Comparison of ENCODE assay signal across 8 cellular contexts in the genomic region with DNA sequence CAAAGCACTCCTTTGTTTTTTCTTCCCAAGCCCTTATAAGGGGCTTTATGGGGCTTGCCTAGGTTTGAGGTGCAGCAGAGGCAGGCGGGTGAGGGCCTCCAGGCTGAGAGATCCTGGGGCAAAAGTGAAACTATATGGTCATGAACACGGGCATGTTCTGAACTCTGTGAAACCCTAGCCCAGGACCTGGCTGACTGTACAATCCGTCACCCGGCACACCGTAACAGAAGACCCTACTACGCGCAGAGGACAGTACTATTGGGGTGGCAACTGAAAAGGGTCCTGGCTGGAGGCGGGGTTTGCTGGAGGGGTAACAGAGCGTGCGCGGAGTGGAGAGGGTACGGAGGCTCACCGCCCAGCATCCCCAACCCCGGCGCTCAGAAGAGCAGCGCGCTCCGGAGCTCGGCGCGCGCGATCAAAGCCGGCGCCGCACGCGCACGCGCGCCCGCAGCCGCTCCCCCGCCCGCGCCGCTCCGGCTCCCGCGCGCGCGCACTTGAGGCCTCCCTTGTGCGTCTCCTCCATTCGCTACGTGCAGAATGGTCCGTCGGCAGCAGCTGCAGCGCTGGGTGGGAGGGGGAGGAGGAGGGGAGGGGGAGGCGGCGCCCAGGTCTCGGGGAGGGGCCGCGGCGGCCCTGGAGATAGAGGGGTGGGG. TPM values are rescaled to one million over a fixed set of nuclear protein-coding genes. Genes with fewer than 3 reads are reported as not detected.
DNase-seq lines count a peak whose midpoint lies in the region; ATAC-seq and TF ChIP-seq lines count a peak whose summit lies in the region.

No MANE protein-coding gene starts in this region.

- peak; percentile 48 to 76 (median 68) for DNase-seq in CD4-positive, CD25-positive, alpha-beta regulatory T cell
- peak; percentile 51 for DNase-seq in activated T-cell treated with anti-CD3 and anti-CD28 coated beads for 4 hours
- DNase-seq in fibroblast of peridontal ligament (ENCODE audit: extremely low read depth), result peak; percentile 73
- peak; percentile 85 for DNase-seq in neuronal stem cell (ENCODE audit: low spot score)
- no peak for DNase-seq in SKM-1 (lab: John Stamatoyannopoulos, UW; ENCODE audit: unreplicated experiment)

- H3K18ac ChIP-seq in neuronal stem cell (ENCODE audit: low read length), result peak overlapping the region; percentile 91

- no peaks in the 10 kb centered on the region for H3K36me3 Mint-ChIP-seq in CD4-positive, CD25-positive, alpha-beta regulatory T cell

- no peak overlapping the region for H3K14ac ChIP-seq in neuronal stem cell (ENCODE audit: low read length)

- peak; percentile 73 to 74 for ATAC-seq in CD4-positive, CD25-positive, alpha-beta regulatory T cell (ENCODE audit: low read depth in 2 of 2)
- ATAC-seq in GM21515 (IDR thresholded peaks at IDR 0.05; ENCODE audit: unreplicated experiment), result peak; percentile 52

- H3K27me3 ChIP-seq in CD4-positive, CD25-positive, alpha-beta regulatory T cell (ENCODE audit: control insufficient read depth, insufficient read depth, low read length), result peaks cover 7% of the 10 kb centered on the region
- H3K27me3 ChIP-seq in neuronal stem cell (ENCODE audit: control insufficient read depth in 3 of 3, insufficient read depth in 3 of 3, low read depth in 1 of 3, low read length in 3 of 3), result peaks cover 0 to 32% (median 5%) of the 10 kb centered on the region in 3 experiments

- peak overlapping the region; percentile 51 for H2AK5ac ChIP-seq in neuronal stem cell (ENCODE audit: low read depth, low read length)

- TF ChIP-seq EP300 in Ishikawa (IDR thresholded peaks at IDR 0.05; ENCODE audit: borderline replicate concordance), result no peak

- H2AFZ ChIP-seq in neuronal stem cell (ENCODE audit: low read length), result peak overlapping the region; percentile 98

- peak overlapping the region; percentile 33 for H2BK5ac ChIP-seq in neuronal stem cell (ENCODE audit: low read length)

- H3K79me1 ChIP-seq in neuronal stem cell (ENCODE audit: low read depth, low read length), result peaks cover 2% of the 10 kb centered on the region

- H3K27ac Mint-ChIP-seq in CD4-positive, CD25-positive, alpha-beta regulatory T cell, result peak overlapping the region in 1 of 3 donors; percentile 83

- peaks cover 0 to 19% (median 12%) of the 10 kb centered on the region in 4 donors for H3K4me1 Mint-ChIP-seq in CD4-positive, CD25-positive, alpha-beta regulatory T cell

- no peaks in the 10 kb centered on the region for H3K36me3 ChIP-seq in CD4-positive, CD25-positive, alpha-beta regulatory T cell (ENCODE audit: control insufficient read depth, insufficient read depth, low read length)
- no peaks in the 10 kb centered on the region for H3K36me3 ChIP-seq in neuronal stem cell (replicated peaks in 1 of 2; ENCODE audit: control insufficient read depth in 2 of 2, insufficient read depth in 2 of 2, low read length in 2 of 2)

- peak overlapping the region; percentile 65 for H3K9ac ChIP-seq in neuronal stem cell (ENCODE audit: low read depth, low read length, poor library complexity)

- H2BK15ac ChIP-seq in neuronal stem cell (ENCODE audit: low read length), result peak overlapping the region; percentile 12

- peak overlapping the region; percentile 69 for H3K4me2 ChIP-seq in neuronal stem cell (ENCODE audit: insufficient read depth, low read length, poor library complexity, severe bottlenecking)

- H3K4ac ChIP-seq in neuronal stem cell (ENCODE audit: low read length), result no peak overlapping the region

- H3K27me3 Mint-ChIP-seq in CD4-positive, CD25-positive, alpha-beta regulatory T cell, result peaks cover 24% of the 10 kb centered on the region

- H3K23ac ChIP-seq in neuronal stem cell (ENCODE audit: low read depth, low read length, poor library complexity), result peak overlapping the region; percentile 90

- H3K9me3 ChIP-seq in CD4-positive, CD25-positive, alpha-beta regulatory T cell (ENCODE audit: control insufficient read depth in 2 of 2, low read length in 2 of 2), result no peaks in the 10 kb centered on the region
- H3K9me3 ChIP-seq in neuronal stem cell (replicated peaks in 1 of 2; ENCODE audit: control insufficient read depth in 2 of 2, insufficient read depth in 1 of 2, low read depth in 1 of 2, low read length in 2 of 2), result no peaks in the 10 kb centered on the region

- no peak overlapping the region for H4K8ac ChIP-seq in neuronal stem cell (ENCODE audit: low read depth, low read length)

- no peak overlapping the region for H4K91ac ChIP-seq in neuronal stem cell (ENCODE audit: low read depth, low read length, poor library complexity)

- peak overlapping the region; percentile 66 to 93 (median 90) for H3K4me3 Mint-ChIP-seq in CD4-positive, CD25-positive, alpha-beta regulatory T cell

- H3K9me3 Mint-ChIP-seq in CD4-positive, CD25-positive, alpha-beta regulatory T cell, result no peaks in the 10 kb centered on the region

- H3K4me3 ChIP-seq in CD4-positive, CD25-positive, alpha-beta regulatory T cell (ENCODE audit: low read depth, low read length), result peak overlapping the region; percentile 74
- H3K4me3 ChIP-seq in neuronal stem cell (ENCODE audit: low read length in 2 of 2), result peak overlapping the region; percentile 52 to 75

- no peak overlapping the region for H2BK12ac ChIP-seq in neuronal stem cell (ENCODE audit: low read length)

- no peak overlapping the region for H2BK120ac ChIP-seq in neuronal stem cell (ENCODE audit: low read depth, low read length)

- no CpG with 5 or more reads among the region's 55 CpGs for WGBS in neuronal stem cell (ENCODE audit: extremely low coverage in 2 of 2, insufficient read length in 2 of 2, insufficient replicate concordance in 1 of 2), 2 donors

- H3K27ac ChIP-seq in CD4-positive, CD25-positive, alpha-beta regulatory T cell (ENCODE audit: insufficient read depth, low read length, poor library complexity, severe bottlenecking), result no peak overlapping the region
- H3K27ac ChIP-seq in neuronal stem cell (replicated peaks; ENCODE audit: low read length), result no peak overlapping the region
- peak overlapping the region; percentile 84 for H3K27ac ChIP-seq in temporal lobe (ENCODE audit: low read depth, low read length)

- TF ChIP-seq RAD21 in Ishikawa (IDR thresholded peaks at IDR 0.05; ENCODE audit: low read depth), result no peak

- peaks cover 15% of the 10 kb centered on the region for H3K4me1 ChIP-seq in CD4-positive, CD25-positive, alpha-beta regulatory T cell (ENCODE audit: control insufficient read depth, insufficient read depth, low read length, poor library complexity, severe bottlenecking)
- peaks cover 26 to 31% of the 10 kb centered on the region in 2 donors for H3K4me1 ChIP-seq in neuronal stem cell (ENCODE audit: control insufficient read depth in 2 of 2, insufficient read depth in 1 of 2, low read depth in 1 of 2, low read length in 2 of 2)

TF ChIP-seq in Ishikawa, 13 proteins besides CTCF, POLR2A, EP300 and RAD21:
- TF ChIP-seq ZBTB7A (IDR thresholded peaks at IDR 0.05; ENCODE audit: low read depth), result peak; percentile 16; the same call in 1 of the 2 replicates
- TF ChIP-seq FOXM1 (IDR thresholded peaks at IDR 0.05; ENCODE audit: borderline replicate concordance, low read depth), result no peak
- peak; percentile 69; the same call in 1 of the 2 replicates for TF ChIP-seq YY1 (IDR thresholded peaks at IDR 0.05; ENCODE audit: low read depth)
- TF ChIP-seq, protein P1, sequence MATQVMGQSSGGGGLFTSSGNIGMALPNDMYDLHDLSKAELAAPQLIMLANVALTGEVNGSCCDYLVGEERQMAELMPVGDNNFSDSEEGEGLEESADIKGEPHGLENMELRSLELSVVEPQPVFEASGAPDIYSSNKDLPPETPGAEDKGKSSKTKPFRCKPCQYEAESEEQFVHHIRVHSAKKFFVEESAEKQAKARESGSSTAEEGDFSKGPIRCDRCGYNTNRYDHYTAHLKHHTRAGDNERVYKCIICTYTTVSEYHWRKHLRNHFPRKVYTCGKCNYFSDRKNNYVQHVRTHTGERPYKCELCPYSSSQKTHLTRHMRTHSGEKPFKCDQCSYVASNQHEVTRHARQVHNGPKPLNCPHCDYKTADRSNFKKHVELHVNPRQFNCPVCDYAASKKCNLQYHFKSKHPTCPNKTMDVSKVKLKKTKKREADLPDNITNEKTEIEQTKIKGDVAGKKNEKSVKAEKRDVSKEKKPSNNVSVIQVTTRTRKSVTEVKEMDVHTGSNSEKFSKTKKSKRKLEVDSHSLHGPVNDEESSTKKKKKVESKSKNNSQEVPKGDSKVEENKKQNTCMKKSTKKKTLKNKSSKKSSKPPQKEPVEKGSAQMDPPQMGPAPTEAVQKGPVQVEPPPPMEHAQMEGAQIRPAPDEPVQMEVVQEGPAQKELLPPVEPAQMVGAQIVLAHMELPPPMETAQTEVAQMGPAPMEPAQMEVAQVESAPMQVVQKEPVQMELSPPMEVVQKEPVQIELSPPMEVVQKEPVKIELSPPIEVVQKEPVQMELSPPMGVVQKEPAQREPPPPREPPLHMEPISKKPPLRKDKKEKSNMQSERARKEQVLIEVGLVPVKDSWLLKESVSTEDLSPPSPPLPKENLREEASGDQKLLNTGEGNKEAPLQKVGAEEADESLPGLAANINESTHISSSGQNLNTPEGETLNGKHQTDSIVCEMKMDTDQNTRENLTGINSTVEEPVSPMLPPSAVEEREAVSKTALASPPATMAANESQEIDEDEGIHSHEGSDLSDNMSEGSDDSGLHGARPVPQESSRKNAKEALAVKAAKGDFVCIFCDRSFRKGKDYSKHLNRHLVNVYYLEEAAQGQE (IDR thresholded peaks at IDR 0.05; ENCODE audit: low read depth), result no peak
- no peak for TF ChIP-seq NFIC (IDR thresholded peaks at IDR 0.05)

RNA-seq across cellular contexts. Expression of a gene that starts 54.2 kb away (rescaled TPM):
- total RNA-seq in CD4-positive, CD25-positive, alpha-beta regulatory T cell, result 11.8 TPM
- 100 to 1,000 TPM in 1 of 4 donors, 10 to 100 TPM in 3; 72.3 to 101 (median 86.5) TPM for polyA plus RNA-seq in CD4-positive, CD25-positive, alpha-beta regulatory T cell
- polyA plus RNA-seq in neuronal stem cell (2013, experiment 1 of 2), result 64.6 TPM
- 66.2 TPM for polyA plus RNA-seq in neuronal stem cell (2013, experiment 2 of 2)
- total RNA-seq in temporal lobe, result 23.4 TPM

RNA-seq across cellular contexts. Expression of a gene that starts 54.3 kb away (rescaled TPM):
- total RNA-seq in CD4-positive, CD25-positive, alpha-beta regulatory T cell, result 20.5 TPM
- 1 to 10 TPM; 1.3 to 2.3 (median 1.4) TPM for polyA plus RNA-seq in CD4-positive, CD25-positive, alpha-beta regulatory T cell
- 28.8 TPM for polyA plus RNA-seq in neuronal stem cell (2013, experiment 1 of 2)
- 27.4 TPM for polyA plus RNA-seq in neuronal stem cell (2013, experiment 2 of 2)
- 37.9 TPM for total RNA-seq in temporal lobe
